Comparison of ENCODE assay signal across 20 cellular contexts in genomic region chr16:78821335-78821734, GRCh38.
"Had no signal": no experiment of that assay in that cellular context is flagged by ENCODE, and none has a peak within 500 bp of the region (broad histone marks: within the 10 kb centered on the region; RNA-seq: fewer than 3 reads in every experiment).

No MANE protein-coding gene starts in this region.

- H3K9me3 ChIP-seq: esophagus muscularis mucosa, gastrocnemius medialis, heart right ventricle, left ventricle myocardium inferior, lower lobe of right lung, mucosa of descending colon had no signal

- H3K27ac ChIP-seq: coronary artery, dorsolateral prefrontal cortex, esophagus muscularis mucosa, gastrocnemius medialis, heart right ventricle, left ventricle myocardium inferior, lower lobe of right lung had no signal

- H3K27me3 Mint-ChIP-seq: naive B cell had no signal

- ATAC-seq: gastrocnemius medialis, heart right ventricle, left cardiac atrium, lower lobe of right lung, mucosa of descending colon had no signal

- H3K4me3 Mint-ChIP-seq: mesothelial cell of epicardium, naive B cell had no signal

- H3K4me3 ChIP-seq: coronary artery, dorsolateral prefrontal cortex, esophagus muscularis mucosa, gastrocnemius medialis, heart right ventricle, left ventricle myocardium inferior, lower lobe of right lung, mucosa of descending colon had no signal

- DNase-seq: dermis blood vessel endothelial cell; dorsolateral prefrontal cortex; effector CD4-positive, alpha-beta T cell; effector memory CD4-positive, alpha-beta T cell; foreskin fibroblast; foreskin melanocyte; gastrocnemius medialis; glutamatergic neuron; head of caudate nucleus; heart right ventricle; hippocampal formation; left cardiac atrium; left ventricle myocardium inferior; lower lobe of right lung; mesenchymal stem cell; mucosa of descending colon; naive B cell had no signal

- H3K4me1 ChIP-seq: lower lobe of right lung had no signal

- H3K36me3 Mint-ChIP-seq: mesothelial cell of epicardium had no signal

- H3K27ac Mint-ChIP-seq: mesothelial cell of epicardium, naive B cell had no signal

- H3K27me3 ChIP-seq: dorsolateral prefrontal cortex, esophagus muscularis mucosa, gastrocnemius medialis, heart right ventricle had no signal

- H3K36me3 ChIP-seq: esophagus muscularis mucosa, gastrocnemius medialis, heart right ventricle, left ventricle myocardium inferior, lower lobe of right lung had no signal
